8 cellular contexts compared by ENCODE assay signal in the genomic region with DNA sequence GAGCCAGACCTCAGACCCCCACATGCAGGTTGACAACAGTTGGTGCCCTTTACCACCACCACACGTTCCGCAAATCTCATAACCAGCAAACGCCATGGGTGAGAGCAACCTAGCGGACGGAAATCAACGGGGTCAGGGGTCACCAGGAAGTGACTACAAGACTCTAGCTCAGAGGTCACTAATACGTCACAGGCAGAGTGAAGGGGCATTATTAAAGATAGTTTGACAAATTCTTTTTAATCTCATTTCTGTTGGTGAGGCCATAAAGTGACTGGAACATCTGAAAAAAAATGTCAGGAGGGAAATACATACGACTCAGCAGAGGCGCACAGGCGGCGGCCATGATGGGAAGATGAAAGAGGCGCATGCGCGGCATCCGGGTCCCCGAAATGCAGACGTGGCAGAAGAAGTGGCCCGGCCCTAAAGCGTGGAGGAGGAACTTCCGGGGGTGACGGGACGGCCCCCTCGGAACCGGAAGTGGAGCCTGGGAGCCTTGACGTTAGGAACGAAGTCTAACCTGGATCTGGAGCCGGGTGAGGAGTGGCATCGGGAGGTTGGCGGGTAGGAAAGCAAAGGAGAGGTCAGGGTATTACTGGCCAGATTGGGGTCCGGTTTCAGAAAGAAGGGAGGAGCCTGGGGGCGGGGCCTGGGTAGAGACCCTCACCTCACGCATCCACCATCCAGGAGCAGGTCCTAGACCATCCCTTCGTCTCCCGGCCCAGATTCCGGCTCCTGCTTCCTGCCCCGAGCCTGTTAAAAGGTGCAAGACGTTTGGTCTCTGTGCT. TPM values are rescaled to one million over a fixed set of nuclear protein-coding genes. Genes with fewer than 3 reads are reported as not detected.
A peak's percentile ranks its signal among the peaks of the same experiment; 100 is the strongest.
DNase-seq lines count a peak whose midpoint lies in the region; ATAC-seq and TF ChIP-seq lines count a peak whose summit lies in the region.

A gene with protein sequence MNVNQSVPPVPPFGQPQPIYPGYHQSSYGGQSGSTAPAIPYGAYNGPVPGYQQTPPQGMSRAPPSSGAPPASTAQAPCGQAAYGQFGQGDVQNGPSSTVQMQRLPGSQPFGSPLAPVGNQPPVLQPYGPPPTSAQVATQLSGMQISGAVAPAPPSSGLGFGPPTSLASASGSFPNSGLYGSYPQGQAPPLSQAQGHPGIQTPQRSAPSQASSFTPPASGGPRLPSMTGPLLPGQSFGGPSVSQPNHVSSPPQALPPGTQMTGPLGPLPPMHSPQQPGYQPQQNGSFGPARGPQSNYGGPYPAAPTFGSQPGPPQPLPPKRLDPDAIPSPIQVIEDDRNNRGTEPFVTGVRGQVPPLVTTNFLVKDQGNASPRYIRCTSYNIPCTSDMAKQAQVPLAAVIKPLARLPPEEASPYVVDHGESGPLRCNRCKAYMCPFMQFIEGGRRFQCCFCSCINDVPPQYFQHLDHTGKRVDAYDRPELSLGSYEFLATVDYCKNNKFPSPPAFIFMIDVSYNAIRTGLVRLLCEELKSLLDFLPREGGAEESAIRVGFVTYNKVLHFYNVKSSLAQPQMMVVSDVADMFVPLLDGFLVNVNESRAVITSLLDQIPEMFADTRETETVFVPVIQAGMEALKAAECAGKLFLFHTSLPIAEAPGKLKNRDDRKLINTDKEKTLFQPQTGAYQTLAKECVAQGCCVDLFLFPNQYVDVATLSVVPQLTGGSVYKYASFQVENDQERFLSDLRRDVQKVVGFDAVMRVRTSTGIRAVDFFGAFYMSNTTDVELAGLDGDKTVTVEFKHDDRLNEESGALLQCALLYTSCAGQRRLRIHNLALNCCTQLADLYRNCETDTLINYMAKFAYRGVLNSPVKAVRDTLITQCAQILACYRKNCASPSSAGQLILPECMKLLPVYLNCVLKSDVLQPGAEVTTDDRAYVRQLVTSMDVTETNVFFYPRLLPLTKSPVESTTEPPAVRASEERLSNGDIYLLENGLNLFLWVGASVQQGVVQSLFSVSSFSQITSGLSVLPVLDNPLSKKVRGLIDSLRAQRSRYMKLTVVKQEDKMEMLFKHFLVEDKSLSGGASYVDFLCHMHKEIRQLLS (plus strand): TSS at position 468 of the 785 bp plus-strand sequence. CDS start 2,461 bp downstream, outside the sequence.

- H3K4me1 Mint-ChIP-seq in H9 = peaks cover 28 to 36% of the 10 kb centered on the region in 2 experiments
- peaks cover 31% of the 10 kb centered on the region for H3K4me1 Mint-ChIP-seq in nephron progenitor cell
- H3K4me1 Mint-ChIP-seq in stimulated activated naive CD8-positive, alpha-beta T cell treated with anti-CD3 and anti-CD28 coated beads, Interleukin-15, amount 100 ng/mL, for 72 hours = peaks cover 42% of the 10 kb centered on the region

- H4K8ac ChIP-seq in H9 (replicated peaks; ENCODE audit: insufficient read length, low read depth, low read length) = peak within 1 kb of the TSS; percentile 97

- H3K9me2 ChIP-seq in MM.1S (replicated peaks; ENCODE audit: insufficient read depth, low read length) = no peaks in the 10 kb centered on the region

- TF ChIP-seq CTCF in H9 (conservative IDR thresholded peaks at IDR 0.05) = no peak
- TF ChIP-seq CTCF in MM.1S (IDR thresholded peaks at IDR 0.05; ENCODE audit: low read length) = no peak
- no peak for TF ChIP-seq CTCF in nephron progenitor cell (IDR thresholded peaks at IDR 0.05)

- peak within 1 kb of the TSS; percentile 96 for H3K9ac ChIP-seq in H9 (ENCODE audit: extremely low read depth, insufficient read length, low read length)
- H3K9ac ChIP-seq in MM.1S (ENCODE audit: low read length) = peak within 1 kb of the TSS; percentile 87

- peak within 1 kb of the TSS; percentile 8 for H2BK12ac ChIP-seq in H9 (ENCODE audit: insufficient read length, low read depth, low read length)

- peak within 1 kb of the TSS; percentile 55 for H3K56ac ChIP-seq in H9 (ENCODE audit: insufficient read length, low read depth, low read length)

- H3K23ac ChIP-seq in H9 (ENCODE audit: insufficient read length, low read depth, low read length) = no peak within 1 kb of the TSS

- H3K4ac ChIP-seq in H9 (ENCODE audit: low read depth, low read length) = peak within 1 kb of the TSS; percentile 93; the same call in 1 of the 2 replicates

- H4K5ac ChIP-seq in H9 (ENCODE audit: insufficient read length, low read depth, low read length) = peak within 1 kb of the TSS; percentile 83

- peak within 1 kb of the TSS; percentile 90; the same call in 1 of the 2 replicates for H3K14ac ChIP-seq in H9 (ENCODE audit: insufficient read depth, low read length)

- no peaks in the 10 kb centered on the region for H3K9me3 Mint-ChIP-seq in H9
- H3K9me3 Mint-ChIP-seq in nephron progenitor cell = no peaks in the 10 kb centered on the region
- no peaks in the 10 kb centered on the region for H3K9me3 Mint-ChIP-seq in stimulated activated naive CD8-positive, alpha-beta T cell treated with anti-CD3 and anti-CD28 coated beads, Interleukin-15, amount 100 ng/mL, for 72 hours

- H3K79me2 ChIP-seq in H9 (ENCODE audit: insufficient read depth, low read length) (no peaks in the 10 kb centered on the region; the same call in 1 of the 2 replicates), MM.1S (ENCODE audit: low read length) (peaks cover 69% of the 10 kb centered on the region)

- peak within 1 kb of the TSS; percentile 92 for H3K27ac ChIP-seq in H9 (ENCODE audit: insufficient read length, low read depth, low read length)
- peak within 1 kb of the TSS; percentile 71 for H3K27ac ChIP-seq in MM.1S (ENCODE audit: low read length)

- peaks cover 3% of the 10 kb centered on the region; the same call in 1 of the 2 replicates for H3K4me1 ChIP-seq in H9 (ENCODE audit: insufficient read depth, low read length)
- H3K4me1 ChIP-seq in MM.1S (ENCODE audit: low read length) = peaks cover 21% of the 10 kb centered on the region

- H3K4me3 Mint-ChIP-seq in H9 (peak within 1 kb of the TSS; percentile 98), nephron progenitor cell (peak within 1 kb of the TSS; percentile 99)
- H3K4me3 Mint-ChIP-seq in stimulated activated naive CD8-positive, alpha-beta T cell treated with anti-CD3 and anti-CD28 coated beads, Interleukin-15, amount 100 ng/mL, for 72 hours = peak within 1 kb of the TSS; percentile 97 to 98

- H2BK15ac ChIP-seq in H9 (ENCODE audit: low read depth, low read length) = no peak within 1 kb of the TSS

- no peak within 1 kb of the TSS for H2BK20ac ChIP-seq in H9 (ENCODE audit: low read depth, low read length, poor library complexity, severe bottlenecking)

- peak; percentile 97 for ATAC-seq in stimulated activated naive CD8-positive, alpha-beta T cell treated with anti-CD3 and anti-CD28 coated beads, Interleukin-15, amount 100 ng/mL, for 72 hours

- peak within 1 kb of the TSS; percentile 100 for H3K27ac Mint-ChIP-seq in H9
- H3K27ac Mint-ChIP-seq in nephron progenitor cell = peak within 1 kb of the TSS; percentile 100
- H3K27ac Mint-ChIP-seq in stimulated activated naive CD8-positive, alpha-beta T cell treated with anti-CD3 and anti-CD28 coated beads, Interleukin-15, amount 100 ng/mL, for 72 hours = peak within 1 kb of the TSS; percentile 100

- peaks cover 0 to 21% (median 8%) of the 10 kb centered on the region in 3 experiments; a peak in 5 of 7 replicates for H3K36me3 Mint-ChIP-seq in H9 (ENCODE audit: insufficient read depth in 1 of 3, low read depth in 3 of 3)
- H3K36me3 Mint-ChIP-seq in nephron progenitor cell (ENCODE audit: low read depth) = peaks cover 9% of the 10 kb centered on the region

- H3K4me2 ChIP-seq in H9 (ENCODE audit: insufficient read depth, insufficient read length, low read length) (peak within 1 kb of the TSS; percentile 84), MM.1S (ENCODE audit: low read depth, low read length) (peak within 1 kb of the TSS; percentile 94)

- peaks cover 14% of the 10 kb centered on the region for H3K23me2 ChIP-seq in H9 (ENCODE audit: insufficient read length, low read depth, low read length, poor library complexity, severe bottlenecking)

- H4K20me1 ChIP-seq in H9 (ENCODE audit: control insufficient read depth, insufficient read depth, insufficient read length) (no peaks in the 10 kb centered on the region), MM.1S (ENCODE audit: insufficient read depth, low read length) (0 out of 2 replicates have a peak, but pooled peaks cover 1% of the 10 kb centered on the region)

- no peaks in the 10 kb centered on the region for H3K9me3 ChIP-seq in H9 (ENCODE audit: control insufficient read depth, low read depth, low read length)
- no peaks in the 10 kb centered on the region for H3K9me3 ChIP-seq in MM.1S (replicated peaks; ENCODE audit: insufficient read depth, low read length)

- H3K18ac ChIP-seq in H9 (ENCODE audit: insufficient read length, low read depth, low read length) = peak within 1 kb of the TSS; percentile 92

- H3K36me3 ChIP-seq in MM.1S (replicated peaks; ENCODE audit: insufficient read depth, low read length) = peaks cover 3% of the 10 kb centered on the region; the same call in 1 of the 2 replicates

- no peaks in the 10 kb centered on the region for H3K27me3 Mint-ChIP-seq in H9 (ENCODE audit: low read depth)
- H3K27me3 Mint-ChIP-seq in nephron progenitor cell (ENCODE audit: low read depth, poor library complexity) = no peaks in the 10 kb centered on the region
- H3K27me3 Mint-ChIP-seq in stimulated activated naive CD8-positive, alpha-beta T cell treated with anti-CD3 and anti-CD28 coated beads, Interleukin-15, amount 100 ng/mL, for 72 hours = no peaks in the 10 kb centered on the region

- peak within 1 kb of the TSS; percentile 1 for H2AK5ac ChIP-seq in H9 (ENCODE audit: insufficient read length, low read length)

- H3K27me3 ChIP-seq in H9 (ENCODE audit: insufficient read depth, low read length) (no peaks in the 10 kb centered on the region), MM.1S (replicated peaks; ENCODE audit: insufficient read depth, low read length) (no peaks in the 10 kb centered on the region)

- no CpG with 5 or more reads among the region's 37 CpGs for WGBS in H9 (ENCODE audit: extremely low coverage, insufficient read length, low lambda C conversion rate)

- peak within 1 kb of the TSS; percentile 84 for H3K4me3 ChIP-seq in MM.1S (ENCODE audit: low read length)

- H2BK5ac ChIP-seq in H9 (ENCODE audit: insufficient read length, low read length) = peak within 1 kb of the TSS; percentile 64

- H2BK120ac ChIP-seq in H9 (ENCODE audit: low read depth, low read length, poor library complexity, severe bottlenecking) = peak within 1 kb of the TSS; percentile 99

- peak; percentile 97 for DNase-seq in ELF-1 (ENCODE audit: low read depth, low spot score)
- peak; percentile 96 for DNase-seq in H9
- DNase-seq in MM.1S = peak; percentile 94
- DNase-seq in SIG-M5 (lab: John Stamatoyannopoulos, UW) = peak; percentile 72
- DNase-seq in activated gamma-delta T cell (lab: John Stamatoyannopoulos, UW) = peak; percentile 84
- DNase-seq in fibroblast of the conjunctiva (ENCODE audit: low read depth) = peak; percentile 94
- DNase-seq in nephron progenitor cell = peak; percentile 92
- DNase-seq in stimulated activated naive CD8-positive, alpha-beta T cell treated with anti-CD3 and anti-CD28 coated beads, Interleukin-15, amount 100 ng/mL, for 72 hours = peak; percentile 91 to 95

- H2AFZ ChIP-seq in H9 (ENCODE audit: low read length) = peak within 1 kb of the TSS; percentile 67
- peak within 1 kb of the TSS; percentile 62 for H2AFZ ChIP-seq in MM.1S (ENCODE audit: low read length)

- no peak within 1 kb of the TSS for H4K91ac ChIP-seq in H9 (ENCODE audit: insufficient read length, low read depth, low read length)

- peak within 1 kb of the TSS; percentile 98 for H3T11ph ChIP-seq in H9 (ENCODE audit: low read length)

- no peaks in the 10 kb centered on the region for H3K79me1 ChIP-seq in H9 (ENCODE audit: insufficient read depth, low read depth, low read length, poor library complexity, severe bottlenecking)

- H3F3A ChIP-seq in MM.1S (ENCODE audit: insufficient read depth, low read length) = peaks cover 6% of the 10 kb centered on the region; the same call in 1 of the 2 replicates

RNA-seq across cellular contexts. Expression of the gene that starts here (rescaled TPM):
- 62.4 and 63.0 TPM in 2 replicates for total RNA-seq in H9 (2021)

Comparison
In these comparisons a context has a peak if more than half of its experiments do, and no peak if none do; other contexts are left out.
1. Peak in every context shown above with its lines: DNase-seq, ATAC-seq, H3K4me3 ChIP-seq and H3K27ac ChIP-seq.